In genomic region chr12:114141916-114142564, GRCh38 we compare ENCODE assay signal across 24 cellular contexts.
"Had no signal": no experiment of that assay in that cellular context is flagged by ENCODE, and none has a peak within 500 bp of the region (broad histone marks: within the 10 kb centered on the region; RNA-seq: fewer than 3 reads in every experiment).

No MANE protein-coding gene starts in this region.

- H3K4me3 Mint-ChIP-seq: activated CD8-positive, alpha-beta T cell treated with anti-CD3 and anti-CD28 coated beads for 36 hours; activated T-cell treated with anti-CD3 and anti-CD28 coated beads, Interleukin-2, amount 50 U/mL, for 72 hours had no signal

- H3K9me3 Mint-ChIP-seq: activated CD8-positive, alpha-beta T cell treated with anti-CD3 and anti-CD28 coated beads for 36 hours; activated T-cell treated with anti-CD3 and anti-CD28 coated beads, Interleukin-2, amount 50 U/mL, for 72 hours; activated T-helper 2 cell treated with anti-CD3 and anti-CD28 coated beads, Interferon-gamma antibody, Interleukin-2, Interleukin-4, amounts not matched to agents 10 μg/mL and 5 μg/mL and 100 μg/mL, durations not matched to agents 14 hours and 24 hours and 36 hours had no signal

- ATAC-seq: activated CD8-positive, alpha-beta T cell treated with anti-CD3 and anti-CD28 coated beads for 36 hours; activated T-cell treated with anti-CD3 and anti-CD28 coated beads, Interleukin-2, amount 50 U/mL, for 72 hours; Panc1; Right ventricle myocardium inferior had no signal

- H3K9me3 ChIP-seq: breast epithelium had no signal

- H3K27ac Mint-ChIP-seq: activated CD8-positive, alpha-beta T cell treated with anti-CD3 and anti-CD28 coated beads for 36 hours; activated T-cell treated with anti-CD3 and anti-CD28 coated beads, Interleukin-2, amount 50 U/mL, for 72 hours; activated T-helper 2 cell treated with anti-CD3 and anti-CD28 coated beads, Interferon-gamma antibody, Interleukin-2, Interleukin-4, amounts not matched to agents 10 μg/mL and 5 μg/mL and 100 μg/mL, durations not matched to agents 14 hours and 24 hours and 36 hours had no signal

- DNase-seq: activated CD4-positive, alpha-beta T cell treated with anti-CD3 and anti-CD28 coated beads for 4 hours; activated CD8-positive, alpha-beta memory T cell treated with anti-CD3 and anti-CD28 coated beads, Interleukin-2, amount 50 U/mL, for 4 hours; activated CD8-positive, alpha-beta T cell treated with anti-CD3 and anti-CD28 coated beads for 36 hours; activated gamma-delta T cell treated with Interleukin-2 at 50 U/mL for 16 hours; activated naive CD4-positive, alpha-beta T cell treated with anti-CD3 and anti-CD28 coated beads, Interleukin-2, amount 50 U/mL, for 16 hours; activated T-cell treated with anti-CD3 and anti-CD28 coated beads, Interleukin-2, amount 50 U/mL, for 72 hours; aorta; caudate nucleus; KG1; NCI-H1048; NCI-H1417; NCI-H1930; NCI-H345; NCI-H510A; NCI-H526 treated with DMSO at 0.1 percent for 48 hours; NK-92 treated with Interleukin-12 subunit alpha and Interleukin-12 subunit beta, amount 100 ng/mL, for 24 hours; OCI-M1; RPMI8226; SW 1271 had no signal

- H3K4me1 ChIP-seq: breast epithelium had no signal

- H3K4me3 ChIP-seq: breast epithelium, SK-N-MC had no signal

- H3K27ac ChIP-seq: breast epithelium, SK-N-MC had no signal

- H3K36me3 ChIP-seq: breast epithelium had no signal
